In genomic region chr14:103543140-103543539, GRCh38 we compare ENCODE assay signal across 12 cellular contexts. TPM values are rescaled to one million over a fixed set of nuclear protein-coding genes. Genes with fewer than 3 reads are reported as not detected.
DNase-seq lines count a peak whose midpoint lies in the region; ATAC-seq, FAIRE-seq and TF ChIP-seq lines count a peak whose summit lies in the region.
"Had no signal": no experiment of that assay in that cellular context is flagged by ENCODE, and none has a peak within 500 bp of the region (broad histone marks: within the 10 kb centered on the region; RNA-seq: fewer than 3 reads in every experiment).

No MANE protein-coding gene starts in this region.

- TF ChIP-seq CTCF in HEK293 (tag by site-specific recombination; IDR thresholded peaks at IDR 0.05) (no peak), ascending aorta (IDR thresholded peaks at IDR 0.05) (no peak), kidney (IDR thresholded peaks at IDR 0.05; ENCODE audit: borderline replicate concordance, extremely low read depth, insufficient read depth) (no peak), smooth muscle cell (IDR thresholded peaks at IDR 0.05; ENCODE audit: borderline replicate concordance, insufficient read depth, poor library complexity, severe bottlenecking) (no peak), colonic mucosa (IDR thresholded peaks at IDR 0.05) (no peak)

- no peak overlapping the region for H3K9ac ChIP-seq in kidney (ENCODE audit: low read length in 2 of 2)
- no peak overlapping the region for H3K9ac ChIP-seq in smooth muscle cell (ENCODE audit: low read depth)
- peak overlapping the region in 1 of 2 donors; percentile 8 for H3K9ac ChIP-seq in colonic mucosa (ENCODE audit: low read depth in 2 of 2, low read length in 2 of 2)

- no peak overlapping the region for H2AFZ ChIP-seq in smooth muscle cell (ENCODE audit: low read depth)

- H3K27ac ChIP-seq in HEK293 (ENCODE audit: extremely low read depth, low read depth, low read length) (no peak overlapping the region), ascending aorta (peak overlapping the region; percentile 66 to 88), kidney (ENCODE audit: low read depth in 2 of 2, low read length in 2 of 2) (no peak overlapping the region), smooth muscle cell (ENCODE audit: low read depth) (no peak overlapping the region), colonic mucosa (no peak overlapping the region)

- H3K27me3 ChIP-seq in ascending aorta (no peaks in the 10 kb centered on the region), smooth muscle cell (ENCODE audit: low read depth) (no peaks in the 10 kb centered on the region), colonic mucosa (no peaks in the 10 kb centered on the region)

- peaks cover 4% of the 10 kb centered on the region for H3F3A ChIP-seq in smooth muscle cell (ENCODE audit: low read depth)

- 83% methylated on average over 9 of the region's 10 CpGs for WGBS in smooth muscle cell (ENCODE audit: low lambda C conversion rate)

- CTCF ChIA-PET in HEK293 (lab: Yijun Ruan, JAX): interaction anchor here (0.5 to 2.2 kb wide), 3 partner anchors 22 to 99 kb away, joined by 3 to 11 read pairs (median 5); no protein-coding TSS in a partner anchor

- H3K9me3 ChIP-seq in HEK293 (ENCODE audit: control insufficient read depth, insufficient read depth, low read depth, low read length) (no peaks in the 10 kb centered on the region), ascending aorta (no peaks in the 10 kb centered on the region), kidney (ENCODE audit: control insufficient read depth in 1 of 2, low read length in 2 of 2) (no peaks in the 10 kb centered on the region), smooth muscle cell (replicated peaks; ENCODE audit: low read depth) (no peaks in the 10 kb centered on the region), colonic mucosa (no peaks in the 10 kb centered on the region)

- H3K4me1 ChIP-seq in HEK293 (ENCODE audit: control insufficient read depth, insufficient read depth, low read length) (0 out of 2 replicates have a peak, but pooled peaks cover 5% of the 10 kb centered on the region), ascending aorta (peaks cover 57 to 66% of the 10 kb centered on the region in 2 donors), kidney (ENCODE audit: control insufficient read depth in 1 of 2, insufficient read depth in 1 of 2, low read depth in 1 of 2, low read length in 2 of 2) (peaks cover 0 to 15% of the 10 kb centered on the region in 2 donors), smooth muscle cell (ENCODE audit: low read depth) (peaks cover 25% of the 10 kb centered on the region), colonic mucosa (peaks cover 35% of the 10 kb centered on the region)

- H3K4me3 ChIP-seq in HEK293 (ENCODE audit: low read depth, low read length) (no peak overlapping the region), ascending aorta (no peak overlapping the region), kidney (ENCODE audit: low read length in 2 of 2) (no peak overlapping the region), smooth muscle cell (no peak overlapping the region), colonic mucosa (no peak overlapping the region)

- intact Hi-C loops in ascending aorta (cut with DNase I): no loop called here
- intact Hi-C loops in kidney (cut with DNase I): no loop called here
- intact Hi-C loops in colonic mucosa (cut with DNase I): no loop called here

- POLR2A ChIA-PET in HEK293 (lab: Yijun Ruan, JAX): interaction anchor here (0.7 to 4.9 kb wide), 5 partner anchors 14 to 25 kb away, joined by 3 to 24 read pairs (median 6); partner anchors contain the start of genes BAG5, CKB and TRMT61A

- H3K79me2 ChIP-seq in smooth muscle cell (ENCODE audit: low read depth): no peaks in the 10 kb centered on the region

- peaks cover 15% of the 10 kb centered on the region for H4K20me1 ChIP-seq in smooth muscle cell (ENCODE audit: low read depth)

- no peak for FAIRE-seq in kidney (lab: Jason Lieb, UNC)

- ATAC-seq in GM19035 (IDR thresholded peaks at IDR 0.05; ENCODE audit: unreplicated experiment): no peak
- ATAC-seq: stimulated activated naive B cell treated with anti-CD40 and anti-IgM and Interleukin-4, amounts not matched to agents 10 μg/mL and 1 μg/mL and 100 μg/mL, for 72 hours had no signal

- DNase-seq in ascending aorta (ENCODE audit: low spot score in 2 of 2) (no peak), kidney (peak; percentile 80), smooth muscle cell (lab: John Stamatoyannopoulos, UW; ENCODE audit: unreplicated experiment) (no peak), colonic mucosa (no peak), retina (no peak)
- no peak for DNase-seq in stimulated activated CD4-positive, alpha-beta T cell treated with anti-CD3 and anti-CD28 coated beads, Interleukin-15, amount 100 ng/mL, for 24 hours
- DNase-seq: activated naive CD8-positive, alpha-beta T cell treated with anti-CD3 and anti-CD28 coated beads for 36 hours; CD4-positive, alpha-beta T cell; effector CD8-positive, alpha-beta T cell; stimulated activated naive B cell treated with anti-CD40 and anti-IgM and Interleukin-4, amounts not matched to agents 10 μg/mL and 1 μg/mL and 100 μg/mL, for 72 hours had no signal

- H3K36me3 ChIP-seq in HEK293 (ENCODE audit: control insufficient read depth in 2 of 2, insufficient read depth in 1 of 2, low read length in 2 of 2) (no peaks in the 10 kb centered on the region), ascending aorta (no peaks in the 10 kb centered on the region), kidney (ENCODE audit: control insufficient read depth in 1 of 2, insufficient read depth in 2 of 2, low read length in 2 of 2) (no peaks in the 10 kb centered on the region), smooth muscle cell (ENCODE audit: low read depth) (no peaks in the 10 kb centered on the region), colonic mucosa (no peaks in the 10 kb centered on the region)

- peak overlapping the region; percentile 76 for H3K4me2 ChIP-seq in smooth muscle cell

TF ChIP-seq in HEK293, 187 proteins besides CTCF, POLR2A, EP300 and RAD21:
- TF ChIP-seq ZNF132 (tag by site-specific recombination; IDR thresholded peaks at IDR 0.05; ENCODE audit: borderline replicate concordance) (no peak), ZIC2 (tag by site-specific recombination; IDR thresholded peaks at IDR 0.05) (0 out of 2 replicates have a peak, but pooled peaks have one; percentile 29)
- TF ChIP-seq, protein P1, sequence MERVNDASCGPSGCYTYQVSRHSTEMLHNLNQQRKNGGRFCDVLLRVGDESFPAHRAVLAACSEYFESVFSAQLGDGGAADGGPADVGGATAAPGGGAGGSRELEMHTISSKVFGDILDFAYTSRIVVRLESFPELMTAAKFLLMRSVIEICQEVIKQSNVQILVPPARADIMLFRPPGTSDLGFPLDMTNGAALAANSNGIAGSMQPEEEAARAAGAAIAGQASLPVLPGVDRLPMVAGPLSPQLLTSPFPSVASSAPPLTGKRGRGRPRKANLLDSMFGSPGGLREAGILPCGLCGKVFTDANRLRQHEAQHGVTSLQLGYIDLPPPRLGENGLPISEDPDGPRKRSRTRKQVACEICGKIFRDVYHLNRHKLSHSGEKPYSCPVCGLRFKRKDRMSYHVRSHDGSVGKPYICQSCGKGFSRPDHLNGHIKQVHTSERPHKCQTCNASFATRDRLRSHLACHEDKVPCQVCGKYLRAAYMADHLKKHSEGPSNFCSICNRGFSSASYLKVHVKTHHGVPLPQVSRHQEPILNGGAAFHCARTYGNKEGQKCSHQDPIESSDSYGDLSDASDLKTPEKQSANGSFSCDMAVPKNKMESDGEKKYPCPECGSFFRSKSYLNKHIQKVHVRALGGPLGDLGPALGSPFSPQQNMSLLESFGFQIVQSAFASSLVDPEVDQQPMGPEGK (tag by site-specific recombination; IDR thresholded peaks at IDR 0.05): 0 out of 2 replicates have a peak, but pooled peaks have one; percentile 5
TF ChIP-seq in HEK293: peak in this region for 2.

RNA-seq across cellular contexts. Expression of gene TRMT61A, which starts 14.1 kb away (rescaled TPM):
- total RNA-seq in ascending aorta (31.2 TPM), kidney (16.0 TPM), smooth muscle cell (2.9 and 3.7 TPM in 2 replicates), colonic mucosa (10 to 100 TPM in 1 of 2 donors, 1 to 10 TPM in 1; 10.0 to 17.8 TPM)
- polyA plus RNA-seq in kidney (ENCODE audit: insufficient read depth, low read depth, low replicate concordance) (11.9 TPM), smooth muscle cell (6.7 and 9.2 TPM in 2 replicates)

RNA-seq across cellular contexts. Expression of gene BAG5, which starts 19.3 kb away (rescaled TPM):
- 7.1 TPM for total RNA-seq in ascending aorta
- total RNA-seq in kidney: 64.5 TPM
- polyA plus RNA-seq in kidney (ENCODE audit: insufficient read depth, low read depth, low replicate concordance): 17.1 TPM
- total RNA-seq in smooth muscle cell: 27.3 and 31.1 TPM in 2 replicates
- 12.7 and 13.4 TPM in 2 replicates for polyA plus RNA-seq in smooth muscle cell
- 10 to 100 TPM; 26.8 to 29.7 TPM for total RNA-seq in colonic mucosa

RNA-seq across cellular contexts. Expression of gene COA8, which starts 19.6 kb away (rescaled TPM):
- 37.7 TPM for total RNA-seq in ascending aorta
- total RNA-seq in kidney: 40.7 TPM
- polyA plus RNA-seq in kidney (ENCODE audit: insufficient read depth, low read depth, low replicate concordance): 65.1 TPM
- total RNA-seq in smooth muscle cell: 33.4 and 42.8 TPM in 2 replicates
- polyA plus RNA-seq in smooth muscle cell: 69.9 and 73.3 TPM in 2 replicates
- total RNA-seq in colonic mucosa: 10 to 100 TPM; 37.1 to 41.5 TPM

RNA-seq across cellular contexts. Expression of gene CKB, which starts 20.5 kb away (rescaled TPM):
- 144 TPM for total RNA-seq in ascending aorta
- 539 TPM for total RNA-seq in kidney
- 916 TPM for polyA plus RNA-seq in kidney (ENCODE audit: insufficient read depth, low read depth, low replicate concordance)
- 19.8 and 25.7 TPM in 2 replicates for total RNA-seq in smooth muscle cell
- 62.9 and 107 TPM in 2 replicates for polyA plus RNA-seq in smooth muscle cell
- total RNA-seq in colonic mucosa: 1,000 to 10,000 TPM; 1,501 to 4,641 TPM

Comparison
In these comparisons a context has a peak if more than half of its experiments do, and no peak if none do; other contexts are left out.
1. H3K27ac ChIP-seq: peak in ascending aorta (2 of 2); none in HEK293 (single experiment), kidney (0 of 2), smooth muscle cell (single experiment) and colonic mucosa (single experiment).